In the genomic region with DNA sequence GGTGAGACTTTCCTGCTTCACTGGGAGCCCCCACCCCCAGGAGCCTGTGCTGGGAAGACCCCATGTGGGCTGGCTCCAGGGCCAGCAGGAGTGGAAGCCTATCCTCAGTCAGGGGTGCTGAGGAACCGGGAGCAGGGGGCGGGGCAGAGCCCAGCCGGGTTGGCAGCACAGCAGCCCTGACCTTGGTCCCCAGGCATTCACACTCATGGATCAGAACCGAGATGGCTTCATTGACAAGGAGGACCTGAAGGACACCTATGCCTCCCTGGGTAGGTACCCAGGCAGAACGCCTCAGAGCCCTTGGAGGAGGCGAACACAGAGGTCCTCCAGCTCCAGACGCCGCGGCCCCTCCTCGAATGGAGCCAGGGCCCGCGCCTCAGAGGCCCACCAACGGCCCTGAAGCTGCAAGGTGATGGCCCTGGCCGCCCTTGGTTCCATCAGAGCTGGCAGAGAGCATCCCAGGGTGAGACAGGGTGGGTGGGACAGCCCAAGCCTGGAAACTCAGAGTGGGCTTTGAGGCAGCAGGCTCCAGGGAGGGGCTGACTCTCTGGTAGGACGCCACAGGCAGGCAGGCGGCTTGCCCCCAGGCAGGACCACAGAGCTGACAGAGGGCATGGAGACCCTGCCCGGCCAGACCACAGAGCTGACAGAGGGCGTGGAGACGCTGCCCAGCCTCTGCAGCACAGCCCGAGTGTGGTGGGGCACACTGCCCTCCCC, we compare ENCODE assay signal across 21 cellular contexts. TPM values are rescaled to one million over a fixed set of nuclear protein-coding genes. Genes with fewer than 3 reads are reported as not detected.
DNase-seq lines count a peak whose midpoint lies in the region; ATAC-seq, FAIRE-seq and TF ChIP-seq lines count a peak whose summit lies in the region.
"Had no signal": no experiment of that assay in that cellular context is flagged by ENCODE, and none has a peak within 500 bp of the region (broad histone marks: within the 10 kb centered on the region; RNA-seq: fewer than 3 reads in every experiment).

No MANE protein-coding gene starts in this region.

- H3K4me2 ChIP-seq in K562 (ENCODE audit: insufficient read depth, low read length) (no peak overlapping the region), neuronal stem cell (ENCODE audit: insufficient read depth, low read length, poor library complexity, severe bottlenecking) (no peak overlapping the region), mesendoderm (ENCODE audit: low read length) (no peak overlapping the region)

- H2BK5ac ChIP-seq in neuronal stem cell (ENCODE audit: low read length) (no peak overlapping the region), mesendoderm (ENCODE audit: low read length) (no peak overlapping the region)

- no peaks in the 10 kb centered on the region for H3K9me3 ChIP-seq in K562 (replicated peaks; ENCODE audit: control insufficient read depth, insufficient read depth, low read depth, low read length)
- H3K9me3 ChIP-seq in neuronal stem cell (replicated peaks in 1 of 2; ENCODE audit: control insufficient read depth in 2 of 2, insufficient read depth in 1 of 2, low read depth in 1 of 2, low read length in 2 of 2) = no peaks in the 10 kb centered on the region
- H3K9me3 ChIP-seq: BE2C, Caco-2, SJSA1 had no signal

- no peak for TF ChIP-seq RAD21 in K562 (CRISPR knock-in tag; conservative IDR thresholded peaks at IDR 0.05 in 1 of 2, IDR thresholded peaks at IDR 0.05 in 1 of 2)

- H3K56ac ChIP-seq in mesendoderm (ENCODE audit: low read length) = no peak overlapping the region

- intact Hi-C loops in activated CD4-positive, alpha-beta T cell treated with anti-CD3 and anti-CD28 coated beads for 36 hours (cut with DNase I, micrococcal nuclease) = loop anchor here (10.0 kb wide), 2 partner anchors 174 to 1196 kb away; partner anchors contain the start of gene NSD2 (in 1 of the 2)
- intact Hi-C loops in K562 (cut with micrococcal nuclease) = no loop called here

- H3K18ac ChIP-seq in neuronal stem cell (ENCODE audit: low read length) = peak overlapping the region; percentile 57
- H3K18ac ChIP-seq in mesendoderm (ENCODE audit: low read length) = no peak overlapping the region

- H3K36me3 ChIP-seq in K562 (ENCODE audit: control insufficient read depth, insufficient read depth, low read length) (no peaks in the 10 kb centered on the region), neuronal stem cell (replicated peaks in 1 of 2; ENCODE audit: control insufficient read depth in 2 of 2, insufficient read depth in 2 of 2, low read length in 2 of 2) (no peaks in the 10 kb centered on the region), mesendoderm (ENCODE audit: control insufficient read depth, insufficient read depth, low read length) (no peaks in the 10 kb centered on the region)
- H3K36me3 ChIP-seq: BE2C had no signal

- no peak for TF ChIP-seq CTCF in K562 (IDR thresholded peaks at IDR 0.05 in 2 of 3, conservative IDR thresholded peaks at IDR 0.05 in 1 of 3; ENCODE audit: insufficient read depth in 2 of 3, low read depth in 1 of 3, low read length in 3 of 3)

- H3K9me1 ChIP-seq in K562 (ENCODE audit: control insufficient read depth, insufficient read depth, low read length) = no peaks in the 10 kb centered on the region

- no peak for TF ChIP-seq EP300 in K562 (IDR thresholded peaks at IDR 0.05; ENCODE audit: low read length)

- no peak overlapping the region for H4K91ac ChIP-seq in neuronal stem cell (ENCODE audit: low read depth, low read length, poor library complexity)

- POLR2A ChIA-PET in activated CD4-positive, alpha-beta T cell treated with anti-CD3 and anti-CD28 coated beads for 36 hours (lab: Charles Lee) = no interaction called here
- POLR2A ChIA-PET in K562 (lab: Yijun Ruan, JAX) = interaction anchor here (0.6 kb wide), 1 partner anchor 191 kb away, joined by 3 read pairs; no protein-coding TSS in a partner anchor

- peaks cover 8% of the 10 kb centered on the region for H3K4me1 Mint-ChIP-seq in activated CD4-positive, alpha-beta T cell treated with anti-CD3 and anti-CD28 coated beads for 36 hours

- H2AK5ac ChIP-seq in neuronal stem cell (ENCODE audit: low read depth, low read length) (peak overlapping the region; percentile 99), mesendoderm (ENCODE audit: low read length) (no peak overlapping the region)

- H3K9me3 Mint-ChIP-seq in activated CD4-positive, alpha-beta T cell treated with anti-CD3 and anti-CD28 coated beads for 36 hours (ENCODE audit: low read depth) = no peaks in the 10 kb centered on the region
- H3K9me3 Mint-ChIP-seq: CD4-positive, alpha-beta T cell had no signal

- no peaks in the 10 kb centered on the region for H3K27me3 Mint-ChIP-seq in activated CD4-positive, alpha-beta T cell treated with anti-CD3 and anti-CD28 coated beads for 36 hours
- H3K27me3 Mint-ChIP-seq: CD4-positive, alpha-beta T cell had no signal

- H2AFZ ChIP-seq in K562 (ENCODE audit: low read depth, low read length) = no peak overlapping the region
- no peak overlapping the region for H2AFZ ChIP-seq in neuronal stem cell (ENCODE audit: low read length)

- H3K27me3 ChIP-seq in K562 (ENCODE audit: control insufficient read depth in 2 of 2, insufficient read depth in 2 of 2, low read length in 2 of 2) = no peaks in the 10 kb centered on the region
- H3K27me3 ChIP-seq in neuronal stem cell (ENCODE audit: control insufficient read depth in 3 of 3, insufficient read depth in 3 of 3, low read depth in 1 of 3, low read length in 3 of 3) = peaks cover 0 to 9% (median 2%) of the 10 kb centered on the region in 3 experiments
- H3K27me3 ChIP-seq in mesendoderm (ENCODE audit: insufficient read depth, low read length, poor library complexity) = no peaks in the 10 kb centered on the region
- H3K27me3 ChIP-seq: BE2C, SJSA1 had no signal

- H3K9ac ChIP-seq in K562 (ENCODE audit: insufficient read depth in 1 of 2, low read depth in 2 of 2, low read length in 2 of 2) = peak overlapping the region in 1 of 2 experiments; percentile 37; a peak in 2 of 4 replicates
- peak overlapping the region; percentile 3 for H3K9ac ChIP-seq in neuronal stem cell (ENCODE audit: low read depth, low read length, poor library complexity)
- no peak overlapping the region for H3K9ac ChIP-seq in mesendoderm (ENCODE audit: low read length)

- H2BK120ac ChIP-seq in neuronal stem cell (ENCODE audit: low read depth, low read length) (no peak overlapping the region), mesendoderm (ENCODE audit: low read depth, low read length) (no peak overlapping the region)

- H3K79me2 ChIP-seq in K562 (ENCODE audit: control insufficient read depth, insufficient read depth, low read length) (peaks cover 11% of the 10 kb centered on the region), mesendoderm (ENCODE audit: control insufficient read depth, insufficient read depth, low read length) (no peaks in the 10 kb centered on the region)

- DNase-seq in activated CD4-positive, alpha-beta T cell treated with anti-CD3 and anti-CD28 coated beads for 36 hours = peak; percentile 17
- DNase-seq in activated CD4-positive, alpha-beta T cell treated with anti-CD3 and anti-CD28 coated beads for 48 hours = no peak
- DNase-seq in Daoy (ENCODE audit: low read depth) (peak; percentile 4), K562 (ENCODE audit: extremely low read depth in 1 of 4, low spot score in 3 of 4) (no peak), neuronal stem cell (ENCODE audit: low spot score) (no peak), NCI-H2081 treated with DMSO at 0.1 percent for 48 hours (lab: John Stamatoyannopoulos, UW) (no peak), mesendoderm (no peak), activated gamma-delta T cell treated with Interleukin-2 at 50 U/mL for 16 hours (no peak)
- DNase-seq: 8988T; BE2C; Caco-2; CD4-positive, alpha-beta T cell; GF-D8; HCEC 1CT; NCI-H1417; NCI-H187 treated with DMSO at 0.1 percent for 48 hours; NCI-H345; NCI-H524 treated with DMSO at 0.1 percent for 48 hours; PC-3; RPMI8226 had no signal

- CTCF ChIA-PET in activated CD4-positive, alpha-beta T cell treated with anti-CD3 and anti-CD28 coated beads for 36 hours (lab: Charles Lee) = interaction anchor here (1.2 kb wide), 1 partner anchor 63 kb away, joined by 3 read pairs; no protein-coding TSS in a partner anchor
- CTCF ChIA-PET in K562 (lab: Yijun Ruan, JAX; ENCODE audit: low intra/inter-chr PET ratio) = no interaction called here

- H3K79me1 ChIP-seq in neuronal stem cell (ENCODE audit: low read depth, low read length) (peaks cover 4% of the 10 kb centered on the region), mesendoderm (ENCODE audit: low read length) (peaks cover 2% of the 10 kb centered on the region)

- no peak for FAIRE-seq in K562 (lab: Jason Lieb, UNC)

- whole genome bisulfite sequencing in K562 (ENCODE audit: insufficient coverage, low coverage, missing lambda C conversion rate) = 84% methylated on average over 16 of the region's 20 CpGs
- WGBS in neuronal stem cell (ENCODE audit: extremely low coverage in 2 of 2, insufficient read length in 2 of 2, insufficient replicate concordance in 1 of 2), 2 donors = no CpG with 5 or more reads among the region's 20 CpGs
- WGBS in mesendoderm (ENCODE audit: extremely low coverage, insufficient coverage, low lambda C conversion rate) = no CpG with 5 or more reads among the region's 20 CpGs

- BruUV-seq in K562 (replicated peaks; lab: Mats Ljungman, UMichigan) = no TSS peak

- in situ Hi-C loops in K562 (cut with MboI) = no loop called here

- H4K8ac ChIP-seq in neuronal stem cell (ENCODE audit: low read depth, low read length) = no peak overlapping the region
- H4K8ac ChIP-seq in mesendoderm (ENCODE audit: low read depth, low read length) = no peak overlapping the region

- no peak overlapping the region for H3K27ac Mint-ChIP-seq in activated CD4-positive, alpha-beta T cell treated with anti-CD3 and anti-CD28 coated beads for 36 hours
- H3K27ac Mint-ChIP-seq: CD4-positive, alpha-beta T cell had no signal

- no peak for ATAC-seq in activated CD4-positive, alpha-beta T cell treated with anti-CD3 and anti-CD28 coated beads for 36 hours
- ATAC-seq in K562 = no peak
- ATAC-seq: PC-3 had no signal

- peaks cover 13 to 94% of the 10 kb centered on the region in 2 experiments; a peak in 4 of 5 replicates for H3K4me1 ChIP-seq in K562 (replicated peaks in 1 of 2; ENCODE audit: control insufficient read depth in 2 of 2, insufficient read depth in 2 of 2, low read length in 2 of 2)
- peaks cover 11 to 12% of the 10 kb centered on the region in 2 donors for H3K4me1 ChIP-seq in neuronal stem cell (ENCODE audit: control insufficient read depth in 2 of 2, insufficient read depth in 1 of 2, low read depth in 1 of 2, low read length in 2 of 2)
- peaks cover 1% of the 10 kb centered on the region for H3K4me1 ChIP-seq in mesendoderm (ENCODE audit: control insufficient read depth, low read depth, low read length)

- TF ChIP-seq POLR2A in K562 (conservative IDR thresholded peaks at IDR 0.05) = no peak

- H3K14ac ChIP-seq in neuronal stem cell (ENCODE audit: low read length) = no peak overlapping the region

- no peak overlapping the region for H3K4me3 Mint-ChIP-seq in activated CD4-positive, alpha-beta T cell treated with anti-CD3 and anti-CD28 coated beads for 36 hours

- H3K23ac ChIP-seq in neuronal stem cell (ENCODE audit: low read depth, low read length, poor library complexity) (peak overlapping the region; percentile 91), mesendoderm (ENCODE audit: low read length) (no peak overlapping the region)

- H3K27ac ChIP-seq in K562 (ENCODE audit: extremely low read depth, low read depth, low read length) (no peak overlapping the region), neuronal stem cell (replicated peaks; ENCODE audit: low read length) (no peak overlapping the region), mesendoderm (ENCODE audit: low read depth, low read length) (no peak overlapping the region)
- H3K27ac ChIP-seq: SJSA1 had no signal

- H3K36me3 Mint-ChIP-seq in activated CD4-positive, alpha-beta T cell treated with anti-CD3 and anti-CD28 coated beads for 36 hours (ENCODE audit: low read depth) = no peaks in the 10 kb centered on the region

- H2BK12ac ChIP-seq in neuronal stem cell (ENCODE audit: low read length) = no peak overlapping the region

- no peak overlapping the region for H3K4me3 ChIP-seq in K562
- H3K4me3 ChIP-seq in neuronal stem cell (ENCODE audit: low read length in 2 of 2) = no peak overlapping the region
- H3K4me3 ChIP-seq in mesendoderm (ENCODE audit: low read length) = no peak overlapping the region
- H3K4me3 ChIP-seq: SJSA1 had no signal

- H4K5ac ChIP-seq in mesendoderm (ENCODE audit: low read length) = no peak overlapping the region

- H3K4ac ChIP-seq in neuronal stem cell (ENCODE audit: low read length) = no peak overlapping the region
- no peak overlapping the region for H3K4ac ChIP-seq in mesendoderm (ENCODE audit: low read depth, low read length)

- 0 out of 2 replicates have a peak, but pooled peaks cover 4% of the 10 kb centered on the region for H4K20me1 ChIP-seq in K562 (replicated peaks; ENCODE audit: control insufficient read depth, insufficient read depth, low read length)

- peak overlapping the region; percentile 92 for H2BK15ac ChIP-seq in neuronal stem cell (ENCODE audit: low read length)
- H2BK15ac ChIP-seq in mesendoderm (replicated peaks; ENCODE audit: low read depth) = no peak overlapping the region

RNA-seq across cellular contexts. Expression of gene MYL5, which starts 4.6 kb away (rescaled TPM):
- 10 to 100 TPM; 13.7 to 16.4 TPM for total RNA-seq in activated CD4-positive, alpha-beta T cell treated with anti-CD3 and anti-CD28 coated beads for 36 hours
- total RNA-seq in Daoy (2014; rRNA removed; shearing (Covaris generic)) = 2.2 and 6.1 TPM in 2 replicates
- total RNA-seq in K562 (2011; cell fraction: chromatin; rRNA removed; ENCODE audit: low replicate concordance) = 13.3 and 32.0 TPM in 2 replicates
- 19.7 and 19.9 TPM in 2 replicates for total RNA-seq in K562 (2011; cell fraction: nucleolus; rRNA removed)
- 9.6 and 13.4 TPM in 2 replicates for total RNA-seq in K562 (2011; cell fraction: nucleoplasm; rRNA removed)
- total RNA-seq in K562 (2014; rRNA removed) (4.9 and 6.2 TPM in 2 replicates), K562 (2014; rRNA removed; fragmentation: Illumina TruSeq; extraction: Trizol) (2.6 and 3.1 TPM in 2 replicates), K562 (2015; rRNA removed; fragmentation: Illumina TruSeq; extraction: Trizol) (5.1 and 5.9 TPM in 2 replicates), K562 (2021) (9.1 and 10.0 TPM in 2 replicates)
- polyA plus RNA-seq in K562 (2011; rRNA removed) (3.8 and 4.1 TPM in 2 replicates), K562 (2014; fragmentation: Illumina TruSeq; extraction: Trizol) (3.4 and 5.5 TPM in 2 replicates), K562 (2014; fragmentation: Nextera tagmentation; extraction: Ambion mirVana) (1 to 10 TPM; 1.4 TPM), K562 (2014; rRNA removed) (6.0 and 6.9 TPM in 2 replicates)
- 2.8 TPM in 2 replicates for polyA plus RNA-seq in K562 (2011; cell fraction: cytosol; rRNA removed)
- polyA plus RNA-seq in K562 (2011; cell fraction: nucleus; rRNA removed) = 18.2 and 29.5 TPM in 2 replicates
- polyA plus RNA-seq in K562 (2012) = 9.3 and 13.7 TPM in 2 replicates
- 3.1 and 4.0 TPM in 2 replicates for polyA minus RNA-seq in K562 (2011; rRNA and poly(A)+ RNA removed)
- polyA minus RNA-seq in K562 (2011; cell fraction: cytosol; rRNA and poly(A)+ RNA removed) = 0.76 and 1.5 TPM in 2 replicates
- polyA minus RNA-seq in K562 (2011; cell fraction: nucleus; rRNA and poly(A)+ RNA removed) = 11.0 and 13.6 TPM in 2 replicates
- polyA plus RNA-seq in neuronal stem cell (2013, experiment 1 of 2) = 4.1 TPM
- 3.9 TPM for polyA plus RNA-seq in neuronal stem cell (2013, experiment 2 of 2)
- polyA plus RNA-seq in mesendoderm (2013, experiment 1 of 2) = 4.5 TPM
- polyA plus RNA-seq in mesendoderm (2013, experiment 2 of 2) = 4.6 TPM

RNA-seq across cellular contexts. Expression of gene ATP5ME, which starts 4.8 kb away (rescaled TPM):
- total RNA-seq in activated CD4-positive, alpha-beta T cell treated with anti-CD3 and anti-CD28 coated beads for 36 hours = 100 to 1,000 TPM; 147 to 210 TPM
- total RNA-seq in Daoy (2014; rRNA removed; shearing (Covaris generic)) = 101 and 109 TPM in 2 replicates
- 72.8 and 88.6 TPM in 2 replicates for total RNA-seq in K562 (2011; cell fraction: chromatin; rRNA removed; ENCODE audit: low replicate concordance)
- 122 and 189 TPM in 2 replicates for total RNA-seq in K562 (2011; cell fraction: nucleolus; rRNA removed)
- 125 and 130 TPM in 2 replicates for total RNA-seq in K562 (2011; cell fraction: nucleoplasm; rRNA removed)
- total RNA-seq in K562 (2014; rRNA removed) (746 and 978 TPM in 2 replicates), K562 (2014; rRNA removed; fragmentation: Illumina TruSeq; extraction: Trizol) (839 and 887 TPM in 2 replicates), K562 (2015; rRNA removed; fragmentation: Illumina TruSeq; extraction: Trizol) (914 and 930 TPM in 2 replicates), K562 (2021) (509 and 535 TPM in 2 replicates)
- polyA plus RNA-seq in K562 (2011; rRNA removed) (573 and 595 TPM in 2 replicates), K562 (2014; fragmentation: Illumina TruSeq; extraction: Trizol) (632 and 822 TPM in 2 replicates), K562 (2014; fragmentation: Nextera tagmentation; extraction: Ambion mirVana) (1,000 to 10,000 TPM; 2,400 to 2,480 TPM), K562 (2014; rRNA removed) (987 and 1,053 TPM in 2 replicates)
- 589 and 678 TPM in 2 replicates for polyA plus RNA-seq in K562 (2011; cell fraction: cytosol; rRNA removed)
- polyA plus RNA-seq in K562 (2011; cell fraction: nucleus; rRNA removed) = 222 and 265 TPM in 2 replicates
- polyA plus RNA-seq in K562 (2012) = 689 and 2,439 TPM in 2 replicates
- polyA minus RNA-seq in K562 (2011; rRNA and poly(A)+ RNA removed) = 147 and 173 TPM in 2 replicates
- polyA minus RNA-seq in K562 (2011; cell fraction: cytosol; rRNA and poly(A)+ RNA removed) = 96.7 and 103 TPM in 2 replicates
- 41.5 and 69.1 TPM in 2 replicates for polyA minus RNA-seq in K562 (2011; cell fraction: nucleus; rRNA and poly(A)+ RNA removed)
- polyA plus RNA-seq in neuronal stem cell (2013, experiment 1 of 2) = 966 TPM
- 911 TPM for polyA plus RNA-seq in neuronal stem cell (2013, experiment 2 of 2)
- polyA plus RNA-seq in mesendoderm (2013, experiment 1 of 2) = 1,265 TPM
- polyA plus RNA-seq in mesendoderm (2013, experiment 2 of 2) = 1,279 TPM

RNA-seq across cellular contexts. Expression of gene SLC49A3, which starts 10.0 kb away (rescaled TPM):
- under 1 TPM; 0.09 to 0.39 TPM for total RNA-seq in activated CD4-positive, alpha-beta T cell treated with anti-CD3 and anti-CD28 coated beads for 36 hours
- not detected in 2 replicates for total RNA-seq in Daoy (2014; rRNA removed; shearing (Covaris generic))
- total RNA-seq in K562 (2011; cell fraction: chromatin; rRNA removed; ENCODE audit: low replicate concordance) = not detected in 2 replicates
- 0.39 TPM in 1 of 2 replicates, not detected in the other for total RNA-seq in K562 (2011; cell fraction: nucleolus; rRNA removed)
- 0.61 TPM in 1 of 2 replicates, not detected in the other for total RNA-seq in K562 (2011; cell fraction: nucleoplasm; rRNA removed)
- total RNA-seq in K562 (2014; rRNA removed) = not detected in 2 replicates
- not detected in 2 replicates for total RNA-seq in K562 (2014; rRNA removed; fragmentation: Illumina TruSeq; extraction: Trizol)
- total RNA-seq in K562 (2015; rRNA removed; fragmentation: Illumina TruSeq; extraction: Trizol) = not detected in 2 replicates
- 0.24 and 0.29 TPM in 2 replicates for total RNA-seq in K562 (2021)
- polyA plus RNA-seq in K562 (2011; rRNA removed) = not detected in 2 replicates
- polyA plus RNA-seq in K562 (2011; cell fraction: cytosol; rRNA removed) = 0.03 and 0.22 TPM in 2 replicates
- 0.25 and 0.55 TPM in 2 replicates for polyA plus RNA-seq in K562 (2011; cell fraction: nucleus; rRNA removed)
- polyA plus RNA-seq in K562 (2012) = 0.21 and 0.30 TPM in 2 replicates
- not detected in 2 replicates for polyA plus RNA-seq in K562 (2014; fragmentation: Illumina TruSeq; extraction: Trizol)
- not detected for polyA plus RNA-seq in K562 (2014; fragmentation: Nextera tagmentation; extraction: Ambion mirVana)
- 0.18 and 0.41 TPM in 2 replicates for polyA plus RNA-seq in K562 (2014; rRNA removed)
- not detected in 2 replicates for polyA minus RNA-seq in K562 (2011; rRNA and poly(A)+ RNA removed)
- polyA minus RNA-seq in K562 (2011; cell fraction: cytosol; rRNA and poly(A)+ RNA removed) = not detected in 2 replicates
- not detected in 2 replicates for polyA minus RNA-seq in K562 (2011; cell fraction: nucleus; rRNA and poly(A)+ RNA removed)
- 0.81 TPM for polyA plus RNA-seq in neuronal stem cell (2013, experiment 1 of 2)
- polyA plus RNA-seq in neuronal stem cell (2013, experiment 2 of 2) = 0.57 TPM
- 0.91 TPM for polyA plus RNA-seq in mesendoderm (2013, experiment 1 of 2)
- 0.84 TPM for polyA plus RNA-seq in mesendoderm (2013, experiment 2 of 2)
- total RNA-seq: PC-3, SJSA1 had no signal

RNA-seq across cellular contexts. Expression of gene PCGF3, which starts 26.7 kb away (rescaled TPM):
- total RNA-seq in activated CD4-positive, alpha-beta T cell treated with anti-CD3 and anti-CD28 coated beads for 36 hours = 10 to 100 TPM; 20.6 to 22.5 TPM
- total RNA-seq in Daoy (2014; rRNA removed; shearing (Covaris generic)) = 26.5 TPM in 2 replicates
- total RNA-seq in K562 (2011; cell fraction: chromatin; rRNA removed; ENCODE audit: low replicate concordance) = 122 and 175 TPM in 2 replicates
- total RNA-seq in K562 (2011; cell fraction: nucleolus; rRNA removed) = 123 and 128 TPM in 2 replicates
- 119 and 129 TPM in 2 replicates for total RNA-seq in K562 (2011; cell fraction: nucleoplasm; rRNA removed)
- total RNA-seq in K562 (2014; rRNA removed) = 31.3 and 39.9 TPM in 2 replicates
- 13.3 and 14.7 TPM in 2 replicates for total RNA-seq in K562 (2014; rRNA removed; fragmentation: Illumina TruSeq; extraction: Trizol)
- 19.1 and 20.3 TPM in 2 replicates for total RNA-seq in K562 (2015; rRNA removed; fragmentation: Illumina TruSeq; extraction: Trizol)
- 39.6 and 46.1 TPM in 2 replicates for total RNA-seq in K562 (2021)
- polyA plus RNA-seq in K562 (2011; rRNA removed) = 37.2 and 42.2 TPM in 2 replicates
- polyA plus RNA-seq in K562 (2011; cell fraction: cytosol; rRNA removed) = 35.7 and 39.0 TPM in 2 replicates
- 197 and 242 TPM in 2 replicates for polyA plus RNA-seq in K562 (2011; cell fraction: nucleus; rRNA removed)
- polyA plus RNA-seq in K562 (2012) = 22.9 and 34.4 TPM in 2 replicates
- 18.9 and 20.4 TPM in 2 replicates for polyA plus RNA-seq in K562 (2014; fragmentation: Illumina TruSeq; extraction: Trizol)
- polyA plus RNA-seq in K562 (2014; fragmentation: Nextera tagmentation; extraction: Ambion mirVana) = 1 to 10 TPM; 2.6 to 4.3 TPM
- 40.1 and 40.2 TPM in 2 replicates for polyA plus RNA-seq in K562 (2014; rRNA removed)
- 25.9 and 30.6 TPM in 2 replicates for polyA minus RNA-seq in K562 (2011; rRNA and poly(A)+ RNA removed)
- polyA minus RNA-seq in K562 (2011; cell fraction: cytosol; rRNA and poly(A)+ RNA removed) = 22.7 and 34.9 TPM in 2 replicates
- polyA minus RNA-seq in K562 (2011; cell fraction: nucleus; rRNA and poly(A)+ RNA removed) = 74.0 and 79.4 TPM in 2 replicates
- polyA plus RNA-seq in neuronal stem cell (2013, experiment 1 of 2) = 40.8 TPM
- 42.5 TPM for polyA plus RNA-seq in neuronal stem cell (2013, experiment 2 of 2)
- polyA plus RNA-seq in mesendoderm (2013, experiment 1 of 2) = 30.3 TPM
- 31.4 TPM for polyA plus RNA-seq in mesendoderm (2013, experiment 2 of 2)

RNA-seq across cellular contexts. Expression of gene PDE6B, which starts 53.5 kb away (rescaled TPM):
- 10 to 100 TPM; 16.2 to 17.2 TPM for total RNA-seq in activated CD4-positive, alpha-beta T cell treated with anti-CD3 and anti-CD28 coated beads for 36 hours
- total RNA-seq in Daoy (2014; rRNA removed; shearing (Covaris generic)) = 0.51 and 4.2 TPM in 2 replicates
- total RNA-seq in K562 (2011; cell fraction: chromatin; rRNA removed; ENCODE audit: low replicate concordance) = 0.30 TPM in 1 of 2 replicates, not detected in the other
- not detected in 2 replicates for total RNA-seq in K562 (2011; cell fraction: nucleolus; rRNA removed)
- not detected in 2 replicates for total RNA-seq in K562 (2011; cell fraction: nucleoplasm; rRNA removed)
- total RNA-seq in K562 (2014; rRNA removed) (not detected in 2 replicates), K562 (2014; rRNA removed; fragmentation: Illumina TruSeq; extraction: Trizol) (not detected in 2 replicates), K562 (2015; rRNA removed; fragmentation: Illumina TruSeq; extraction: Trizol) (not detected in 2 replicates), K562 (2021) (not detected in 2 replicates)
- polyA plus RNA-seq in K562 (2011; rRNA removed) (not detected in 2 replicates), K562 (2014; fragmentation: Illumina TruSeq; extraction: Trizol) (not detected in 2 replicates), K562 (2014; fragmentation: Nextera tagmentation; extraction: Ambion mirVana) (under 1 TPM in 1 of 2 experiments, not detected in 1; 0.04 TPM), K562 (2014; rRNA removed) (not detected in 2 replicates)
- 0.04 TPM in 1 of 2 replicates, not detected in the other for polyA plus RNA-seq in K562 (2011; cell fraction: cytosol; rRNA removed)
- not detected in 2 replicates for polyA plus RNA-seq in K562 (2011; cell fraction: nucleus; rRNA removed)
- 0.07 and 0.10 TPM in 2 replicates for polyA plus RNA-seq in K562 (2012)
- polyA minus RNA-seq in K562 (2011; rRNA and poly(A)+ RNA removed) = 0.07 TPM in 1 of 2 replicates, not detected in the other
- polyA minus RNA-seq in K562 (2011; cell fraction: cytosol; rRNA and poly(A)+ RNA removed) = not detected in 2 replicates
- polyA minus RNA-seq in K562 (2011; cell fraction: nucleus; rRNA and poly(A)+ RNA removed) = not detected in 2 replicates
- 9.5 TPM for polyA plus RNA-seq in neuronal stem cell (2013, experiment 1 of 2)
- polyA plus RNA-seq in neuronal stem cell (2013, experiment 2 of 2) = 9.3 TPM
- polyA plus RNA-seq in mesendoderm (2013, experiment 1 of 2) = 0.93 TPM
- polyA plus RNA-seq in mesendoderm (2013, experiment 2 of 2) = 1.2 TPM
- total RNA-seq: Caco-2, PC-3, SJSA1 had no signal

Comparison
In these comparisons a context has a peak if more than half of its experiments do, and no peak if none do; other contexts are left out.
1. DNase-seq: peak in activated CD4-positive, alpha-beta T cell treated with anti-CD3 and anti-CD28 coated beads for 36 hours (single experiment) and Daoy (single experiment); none in activated CD4-positive, alpha-beta T cell treated with anti-CD3 and anti-CD28 coated beads for 48 hours (single experiment), K562 (0 of 4), neuronal stem cell (single experiment), NCI-H2081 treated with DMSO at 0.1 percent for 48 hours (single experiment), mesendoderm (single experiment) and activated gamma-delta T cell treated with Interleukin-2 at 50 U/mL for 16 hours (single experiment).